16 cellular contexts compared by ENCODE assay signal in the genomic region with DNA sequence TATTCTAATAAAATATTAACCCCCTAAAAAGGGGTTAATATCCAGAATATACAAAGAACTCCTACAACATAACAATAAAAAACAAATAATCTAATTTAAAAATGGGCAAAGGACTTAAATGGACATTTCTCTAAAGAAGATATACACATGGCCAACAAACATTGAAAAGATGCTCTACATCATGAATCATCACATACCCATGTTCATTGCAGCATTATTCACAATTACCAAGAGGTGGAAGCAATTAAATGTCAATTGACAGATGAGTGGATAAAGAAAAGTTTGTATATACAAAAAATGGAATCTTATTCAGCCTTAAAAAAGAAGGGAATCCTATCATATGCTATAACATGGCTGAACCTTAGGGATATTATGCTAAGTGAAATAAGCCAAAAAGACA.
"Had no signal": no experiment of that assay in that cellular context is flagged by ENCODE, and none has a peak within 500 bp of the region (broad histone marks: within the 10 kb centered on the region; RNA-seq: fewer than 3 reads in every experiment).

No MANE protein-coding gene starts in this region.

- DNase-seq: activated CD4-positive, alpha-beta T cell treated with anti-CD3 and anti-CD28 coated beads, Interleukin-2, amount 50 U/mL, for 4 hours; activated gamma-delta T cell treated with Interleukin-2 at 50 U/mL for 16 hours; activated naive CD8-positive, alpha-beta T cell treated with anti-CD3 and anti-CD28 coated beads, Interleukin-2, amount 10 ng/mL, durations not matched to agents 7 days and 5 days; central memory CD4-positive, alpha-beta T cell; colonic mucosa; erythroblast; mesenchymal stem cell; naive thymus-derived CD4-positive, alpha-beta T cell; right cardiac atrium; stimulated activated naive CD8-positive, alpha-beta T cell treated with anti-CD3 and anti-CD28 coated beads, Interleukin-15, Interleukin-2, amounts not matched to agents 100 U/mL and 50 U/mL, for 24 hours; substantia nigra; T-helper 2 cell; tibial artery had no signal

- H3K4me2 ChIP-seq: neural progenitor cell had no signal

- H3K36me3 ChIP-seq: colonic mucosa, neural progenitor cell, prostate gland had no signal

- H3K27me3 ChIP-seq: colonic mucosa, neural progenitor cell, tibial artery had no signal

- H3K9ac ChIP-seq: neural progenitor cell had no signal

- H3K9me3 ChIP-seq: colonic mucosa, prostate gland, tibial artery had no signal

- H3K4me1 ChIP-seq: colonic mucosa, neural progenitor cell, prostate gland had no signal

- H3K27ac ChIP-seq: colonic mucosa, neural progenitor cell, prostate gland, skin epidermis, tibial artery had no signal

- H3K4me3 ChIP-seq: colonic mucosa, neural progenitor cell, prostate gland, skin epidermis, tibial artery had no signal

- H2AFZ ChIP-seq: neural progenitor cell had no signal
